Comparison of ENCODE assay signal across 10 cellular contexts in genomic region chr17:65058151-65058550, GRCh38. TPM values are rescaled to one million over a fixed set of nuclear protein-coding genes. Genes with fewer than 3 reads are reported as not detected.
DNase-seq lines count a peak whose midpoint lies in the region; ATAC-seq, FAIRE-seq and TF ChIP-seq lines count a peak whose summit lies in the region.
"Had no signal": no experiment of that assay in that cellular context is flagged by ENCODE, and none has a peak within 500 bp of the region (broad histone marks: within the 10 kb centered on the region; RNA-seq: fewer than 3 reads in every experiment).

No MANE protein-coding gene starts in this region.

- peaks cover 0 to 52% of the 10 kb centered on the region in 2 donors for H3K4me1 ChIP-seq in right atrium auricular region

- intact Hi-C loops in Right ventricle myocardium superior (cut with DNase I) (loop anchor here (5.0 kb wide), 1 partner anchor 44 kb away; no protein-coding TSS in a partner anchor), dorsolateral prefrontal cortex (cut with DNase I) (loop anchor here (2.0 to 10.0 kb wide), 4 partner anchors 43 to 551 kb away; partner anchors contain the start of genes RGS9 (in 2 of the 2), CEP95 (in 1 of the 2) and DDX5 (in 1 of the 2))

- no peaks in the 10 kb centered on the region for H3K9me3 Mint-ChIP-seq in nephron

- FAIRE-seq in D721Med (lab: Jason Lieb, UNC), result no peak
- FAIRE-seq: GM18507 had no signal

- peaks cover 50% of the 10 kb centered on the region for H3K4me1 Mint-ChIP-seq in nephron

- H3K27me3 ChIP-seq in right atrium auricular region (no peaks in the 10 kb centered on the region), dorsolateral prefrontal cortex (no peaks in the 10 kb centered on the region)

- H3K9me3 ChIP-seq in right atrium auricular region, result no peaks in the 10 kb centered on the region

- H3K4me3 ChIP-seq in right atrium auricular region (no peak overlapping the region), dorsolateral prefrontal cortex (no peak overlapping the region)

- TF ChIP-seq CTCF in right atrium auricular region (IDR thresholded peaks at IDR 0.05), result no peak
- TF ChIP-seq CTCF in dorsolateral prefrontal cortex (IDR thresholded peaks at IDR 0.05 in 54 of 56, conservative IDR thresholded peaks at IDR 0.05 in 2 of 56; ENCODE audit: low read depth in 1 of 56, partially characterized antibody in 56 of 56), result no peak
- no peak for TF ChIP-seq CTCF in nephron (IDR thresholded peaks at IDR 0.05; ENCODE audit: unreplicated experiment in 3 of 3)
- no peak for TF ChIP-seq CTCF in D721Med (IDR thresholded peaks at IDR 0.05; ENCODE audit: insufficient read depth, missing control alignments)

- H3K27ac ChIP-seq in right atrium auricular region (peak overlapping the region; percentile 99), dorsolateral prefrontal cortex (peak overlapping the region in 40 of 59 donors; percentile 22 to 100 (median 99))

- no peaks in the 10 kb centered on the region for H3K27me3 Mint-ChIP-seq in nephron (ENCODE audit: low read depth)

- H3K36me3 Mint-ChIP-seq in nephron (ENCODE audit: low read depth), result peaks cover 9% of the 10 kb centered on the region

- peak overlapping the region; percentile 89 to 91 (median 90) for H3K4me3 Mint-ChIP-seq in nephron

- ATAC-seq in Right ventricle myocardium superior (ENCODE audit: poor library complexity), result no peak
- ATAC-seq in GM18868 (IDR thresholded peaks at IDR 0.05; ENCODE audit: unreplicated experiment), result no peak

- in situ Hi-C loops in KBM-7 (cut with MboI; ENCODE audit: low pct_unique_long_range_greater_than_20kb, low sequenced_read_pairs), result no loop called here

- no peak for DNase-seq in right atrium auricular region (ENCODE audit: low spot score)
- DNase-seq in Right ventricle myocardium superior, result no peak
- DNase-seq in dorsolateral prefrontal cortex, result no peak
- DNase-seq in NCI-H2196 treated with DMSO at 0.1 percent for 48 hours (lab: John Stamatoyannopoulos, UW; ENCODE audit: unreplicated experiment), result no peak
- DNase-seq in D721Med (ENCODE audit: insufficient read length, low spot score), result no peak
- DNase-seq in KBM-7, result no peak
- DNase-seq: HCEC 1CT had no signal

- H3K27ac Mint-ChIP-seq in nephron, result peak overlapping the region; percentile 98 to 100 (median 99)

- H3K36me3 ChIP-seq in right atrium auricular region, result no peaks in the 10 kb centered on the region

RNA-seq across cellular contexts. Expression of gene GNA13, which starts 1.6 kb away (rescaled TPM):
- total RNA-seq in right atrium auricular region (10 to 100 TPM; 29.9 to 35.6 TPM), Right ventricle myocardium superior (21.1 TPM), dorsolateral prefrontal cortex (10 to 100 TPM; 27.3 to 72.4 (median 40.6) TPM)
